In genomic region chr5:43020294-43020711, GRCh38 we compare ENCODE assay signal across 8 cellular contexts. TPM values are rescaled to one million over a fixed set of nuclear protein-coding genes. Genes with fewer than 3 reads are reported as not detected.
DNase-seq lines count a peak whose midpoint lies in the region; ATAC-seq and TF ChIP-seq lines count a peak whose summit lies in the region.

No MANE protein-coding gene starts in this region.

- H3K36me3 Mint-ChIP-seq in neural progenitor cell, result no peaks in the 10 kb centered on the region

- POLR2A ChIA-PET in AG04450 (lab: Yijun Ruan, JAX), result interaction anchor here (0.8 to 3.8 kb wide), 7 partner anchors 9 to 101 kb away, joined by 3 to 24 read pairs (median 5); no protein-coding TSS in a partner anchor

- CTCF ChIA-PET in AG04450 (lab: Charles Lee), result interaction anchor here (0.9 to 3.4 kb wide), 9 partner anchors 9 to 111 kb away, joined by 3 to 38 read pairs (median 5); partner anchors contain the start of gene ANXA2R

- H3K4me3 Mint-ChIP-seq in neural progenitor cell, result peak overlapping the region; percentile 91

- H3K36me3 ChIP-seq in Peyer's patch, result no peaks in the 10 kb centered on the region
- no peaks in the 10 kb centered on the region for H3K36me3 ChIP-seq in neural progenitor cell

- no peak overlapping the region for H3K9ac ChIP-seq in neural progenitor cell

- H3K79me2 ChIP-seq in neural progenitor cell (ENCODE audit: low read depth), result no peaks in the 10 kb centered on the region

- peaks cover 57% of the 10 kb centered on the region for H4K20me1 ChIP-seq in neural progenitor cell (ENCODE audit: low read depth)

- H3K4me3 ChIP-seq in AG04450 (ENCODE audit: low read depth, low read length) (peak overlapping the region; percentile 68), Peyer's patch (peak overlapping the region; percentile 48 to 63 (median 54)), neural progenitor cell (peak overlapping the region; percentile 16)

- no peak overlapping the region for H3K27ac Mint-ChIP-seq in neural progenitor cell

- peaks cover 29% of the 10 kb centered on the region for H3F3A ChIP-seq in neural progenitor cell (ENCODE audit: low read depth)

- no peaks in the 10 kb centered on the region for H3K9me3 Mint-ChIP-seq in neural progenitor cell

- peaks cover 28% of the 10 kb centered on the region for H3K4me1 Mint-ChIP-seq in neural progenitor cell

- TF ChIP-seq CTCF in AG04450 (IDR thresholded peaks at IDR 0.05; ENCODE audit: low read depth, low read length) (no peak), Peyer's patch (IDR thresholded peaks at IDR 0.05) (no peak), neural progenitor cell (IDR thresholded peaks at IDR 0.05) (no peak), omental fat pad (IDR thresholded peaks at IDR 0.05) (no peak)

- TF ChIP-seq POLR2A in Peyer's patch (IDR thresholded peaks at IDR 0.05), result no peak

- no peak overlapping the region for H2AFZ ChIP-seq in neural progenitor cell (replicated peaks)

- H3K4me2 ChIP-seq in neural progenitor cell, result peak overlapping the region; percentile 75

- H3K9me3 ChIP-seq in AG04450 (ENCODE audit: control insufficient read depth, insufficient read depth, low read length) (no peaks in the 10 kb centered on the region; the same call in 1 of the 2 replicates), Peyer's patch (no peaks in the 10 kb centered on the region), neural progenitor cell (ENCODE audit: low read depth) (no peaks in the 10 kb centered on the region)

- H3K4me1 ChIP-seq in Peyer's patch, result peaks cover 0 to 6% (median 0%) of the 10 kb centered on the region in 4 donors
- H3K4me1 ChIP-seq in neural progenitor cell, result peaks cover 18% of the 10 kb centered on the region

- H3K27ac ChIP-seq in AG04450 (ENCODE audit: low read depth, low read length) (peak overlapping the region; percentile 90), Peyer's patch (peak overlapping the region; percentile 82 to 97 (median 95)), neural progenitor cell (no peak overlapping the region)

- DNase-seq in AG04450 (ENCODE audit: low read depth, low spot score), result no peak
- peak; percentile 43 to 69 (median 55) for DNase-seq in Peyer's patch
- peak; percentile 13 for DNase-seq in effector CD8-positive, alpha-beta T cell (lab: John Stamatoyannopoulos, UW)
- peak; percentile 70 for DNase-seq in neural progenitor cell (ENCODE audit: low spot score)
- DNase-seq in cerebellar nuclear complex (lab: John Stamatoyannopoulos, UW), result no peak
- no peak for DNase-seq in omental fat pad (ENCODE audit: low spot score)

- peaks cover 68% of the 10 kb centered on the region for H3K27me3 Mint-ChIP-seq in neural progenitor cell (ENCODE audit: insufficient read depth, low read depth)

- H3K27me3 ChIP-seq in AG04450 (ENCODE audit: control insufficient read depth, insufficient read depth, low read length), result no peaks in the 10 kb centered on the region
- H3K27me3 ChIP-seq in Peyer's patch, result no peaks in the 10 kb centered on the region
- H3K27me3 ChIP-seq in neural progenitor cell, result peaks cover 99% of the 10 kb centered on the region

- ATAC-seq in GM18861 (IDR thresholded peaks at IDR 0.05; ENCODE audit: unreplicated experiment) (peak; percentile 12), HG03095 (IDR thresholded peaks at IDR 0.05; ENCODE audit: unreplicated experiment) (peak; percentile 14), omental fat pad (ENCODE audit: low FRiP score) (no peak)

RNA-seq across cellular contexts. Expression of gene ANXA2R, which starts 19.8 kb away (rescaled TPM):
- polyA plus RNA-seq in AG04450 (2011; rRNA removed), result 3.7 and 4.9 TPM in 2 replicates
- polyA minus RNA-seq in AG04450 (2011; rRNA and poly(A)+ RNA removed), result 4.3 and 4.6 TPM in 2 replicates
- total RNA-seq in Peyer's patch, result 10 to 100 TPM in 1 of 4 donors, 1 to 10 TPM in 3; 3.9 to 18.2 (median 5.8) TPM
- total RNA-seq in neural progenitor cell (ENCODE audit: low replicate concordance), result 0.17 and 0.74 TPM in 2 replicates
- total RNA-seq in omental fat pad, result 1 to 10 TPM; 1.5 to 5.5 (median 3.4) TPM

Comparison
In these comparisons a context has a peak if more than half of its experiments do, and no peak if none do; other contexts are left out.
1. DNase-seq: peak in Peyer's patch (3 of 3), effector CD8-positive, alpha-beta T cell (single experiment) and neural progenitor cell (single experiment); none in AG04450 (single experiment), cerebellar nuclear complex (0 of 2) and omental fat pad (single experiment).
2. H3K4me3 ChIP-seq: peak in every context shown above with its lines; median percentile 68 in AG04450; 54 in Peyer's patch; 16 in neural progenitor cell.